7 cellular contexts compared by ENCODE assay signal in the genomic region with DNA sequence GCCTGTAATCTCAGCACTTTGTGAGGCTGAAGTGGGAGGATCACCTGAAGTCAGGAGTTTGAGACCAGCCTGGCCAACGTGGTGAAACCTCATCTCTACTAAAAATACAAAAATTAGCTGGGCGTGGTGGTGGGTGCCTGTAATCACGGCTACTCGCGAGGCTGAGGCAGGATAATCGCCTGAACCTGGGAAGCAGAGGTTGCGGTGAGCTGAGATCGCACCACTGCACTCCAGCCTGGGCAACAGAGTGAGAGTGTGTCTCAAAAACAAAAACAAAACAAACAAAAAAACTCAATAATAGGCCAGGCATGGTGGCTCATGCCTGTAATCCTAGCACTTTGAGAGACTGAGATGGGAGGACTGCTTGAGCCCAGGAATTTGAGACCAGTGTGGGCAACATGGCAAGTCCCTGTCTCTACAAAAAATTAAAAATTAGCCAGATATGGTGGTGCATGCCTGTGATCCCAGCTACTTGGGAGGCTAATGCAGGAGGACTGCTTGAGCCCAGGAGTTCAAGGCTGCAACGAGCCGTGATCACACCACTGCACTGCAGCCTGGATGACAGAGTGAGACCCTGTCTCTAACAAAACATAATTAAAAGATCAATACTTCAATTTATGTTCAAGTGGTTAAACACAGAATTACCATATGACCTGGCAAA. TPM values are rescaled to one million over a fixed set of nuclear protein-coding genes. Genes with fewer than 3 reads are reported as not detected.
DNase-seq lines count a peak whose midpoint lies in the region; ATAC-seq, FAIRE-seq and TF ChIP-seq lines count a peak whose summit lies in the region.
"Not testable (repeated sequence)": the region's sequence is repeated elsewhere in the genome, so short reads cannot be mapped to it uniquely, and the experiment has no call there.

No MANE protein-coding gene starts in this region.

- 63% methylated on average over 10 of the region's 10 CpGs for WGBS in K562 (ENCODE audit: insufficient coverage, low coverage, missing lambda C conversion rate)
- 88% methylated on average over 10 of the region's 10 CpGs for WGBS in right cardiac atrium
- WGBS in neuronal stem cell (ENCODE audit: extremely low coverage in 2 of 2, insufficient read length in 2 of 2, insufficient replicate concordance in 1 of 2), 2 donors, result no CpG with 5 or more reads among the region's 10 CpGs

- not testable (repeated sequence) for H2BK5ac ChIP-seq in neuronal stem cell (ENCODE audit: low read length)

- H3K27me3 ChIP-seq in CD8-positive, alpha-beta memory T cell (ENCODE audit: insufficient read depth, low read length, poor library complexity, severe bottlenecking); K562 (ENCODE audit: control insufficient read depth in 2 of 2, insufficient read depth in 2 of 2, low read length in 2 of 2); right cardiac atrium (ENCODE audit: control insufficient read depth, insufficient read depth); naive thymus-derived CD4-positive, alpha-beta T cell (ENCODE audit: control insufficient read depth in 2 of 2, insufficient read depth in 2 of 2, low read length in 2 of 2); neuronal stem cell (ENCODE audit: control insufficient read depth in 3 of 3, insufficient read depth in 3 of 3, low read depth in 1 of 3, low read length in 3 of 3): not testable (repeated sequence)

- H3K27ac ChIP-seq in CD8-positive, alpha-beta memory T cell (ENCODE audit: low read depth, low read length); K562 (ENCODE audit: extremely low read depth, low read depth, low read length); naive thymus-derived CD4-positive, alpha-beta T cell (ENCODE audit: low read depth, low read length); neuronal stem cell (replicated peaks; ENCODE audit: low read length): not testable (repeated sequence)
- H3K27ac ChIP-seq in right cardiac atrium (ENCODE audit: low read length), result peak overlapping the region; percentile 2

- ATAC-seq in T-helper 17 cell; K562; right cardiac atrium; naive thymus-derived CD4-positive, alpha-beta T cell; stimulated activated effector memory CD8-positive, alpha-beta T cell treated with anti-CD3 and anti-CD28 coated beads, Interleukin-12 subunit alpha, Interleukin-12 subunit beta, amount 100 ng/mL, for 72 hours: not testable (repeated sequence)

- not testable (repeated sequence) for TF ChIP-seq CTCF in K562 (IDR thresholded peaks at IDR 0.05 in 2 of 3, conservative IDR thresholded peaks at IDR 0.05 in 1 of 3; ENCODE audit: insufficient read depth in 2 of 3, low read depth in 1 of 3, low read length in 3 of 3)

- H4K8ac ChIP-seq in neuronal stem cell (ENCODE audit: low read depth, low read length), result not testable (repeated sequence)

- not testable (repeated sequence) for H3K9me3 ChIP-seq in CD8-positive, alpha-beta memory T cell (ENCODE audit: low read length); T-helper 17 cell (ENCODE audit: control insufficient read depth, low read length, poor library complexity, severe bottlenecking); K562 (replicated peaks; ENCODE audit: control insufficient read depth, insufficient read depth, low read depth, low read length); right cardiac atrium (ENCODE audit: control insufficient read depth, low read length); naive thymus-derived CD4-positive, alpha-beta T cell (ENCODE audit: control insufficient read depth in 2 of 3, low read length in 3 of 3); neuronal stem cell (replicated peaks in 1 of 2; ENCODE audit: control insufficient read depth in 2 of 2, insufficient read depth in 1 of 2, low read depth in 1 of 2, low read length in 2 of 2)

- peaks cover 0 to 20% (median 1%) of the 10 kb centered on the region in 3 donors for H3K36me3 Mint-ChIP-seq in CD8-positive, alpha-beta memory T cell
- H3K36me3 Mint-ChIP-seq in T-helper 17 cell (ENCODE audit: low read depth); naive thymus-derived CD4-positive, alpha-beta T cell; stimulated activated effector memory CD8-positive, alpha-beta T cell treated with anti-CD3 and anti-CD28 coated beads, Interleukin-12 subunit alpha, Interleukin-12 subunit beta, amount 100 ng/mL, for 72 hours: not testable (repeated sequence)

- TF ChIP-seq RAD21 in K562 (CRISPR knock-in tag; conservative IDR thresholded peaks at IDR 0.05 in 1 of 2, IDR thresholded peaks at IDR 0.05 in 1 of 2), result not testable (repeated sequence)

- not testable (repeated sequence) for H3K4ac ChIP-seq in neuronal stem cell (ENCODE audit: low read length)

- in situ Hi-C loops in K562 (cut with MboI), result not testable (repeated sequence)

- H4K20me1 ChIP-seq in K562 (replicated peaks; ENCODE audit: control insufficient read depth, insufficient read depth, low read length), result peaks cover 73% of the 10 kb centered on the region

- H2AFZ ChIP-seq in K562 (ENCODE audit: low read depth, low read length); neuronal stem cell (ENCODE audit: low read length): not testable (repeated sequence)

- not testable (repeated sequence) for H2BK120ac ChIP-seq in neuronal stem cell (ENCODE audit: low read depth, low read length)

- H4K91ac ChIP-seq in neuronal stem cell (ENCODE audit: low read depth, low read length, poor library complexity), result not testable (repeated sequence)

- not testable (repeated sequence) for H3K9me3 Mint-ChIP-seq in CD8-positive, alpha-beta memory T cell; naive thymus-derived CD4-positive, alpha-beta T cell; stimulated activated effector memory CD8-positive, alpha-beta T cell treated with anti-CD3 and anti-CD28 coated beads, Interleukin-12 subunit alpha, Interleukin-12 subunit beta, amount 100 ng/mL, for 72 hours

- not testable (repeated sequence) for H3K4me3 ChIP-seq in CD8-positive, alpha-beta memory T cell (ENCODE audit: low read length); K562; right cardiac atrium (ENCODE audit: low read length); naive thymus-derived CD4-positive, alpha-beta T cell (ENCODE audit: low read length); neuronal stem cell (ENCODE audit: low read length in 2 of 2)

- intact Hi-C loops in K562 (cut with micrococcal nuclease); right cardiac atrium (cut with DNase I); naive thymus-derived CD4-positive, alpha-beta T cell (cut with micrococcal nuclease): not testable (repeated sequence)

- H2BK12ac ChIP-seq in neuronal stem cell (ENCODE audit: low read length), result not testable (repeated sequence)

- not testable (repeated sequence) for H3K36me3 ChIP-seq in CD8-positive, alpha-beta memory T cell (ENCODE audit: insufficient read depth, low read length); naive thymus-derived CD4-positive, alpha-beta T cell (ENCODE audit: control insufficient read depth in 2 of 3, insufficient read depth in 3 of 3, low read length in 3 of 3)
- H3K36me3 ChIP-seq in K562 (ENCODE audit: control insufficient read depth, insufficient read depth, low read length), result peaks cover 20% of the 10 kb centered on the region; the same call in 2 of the 3 replicates
- H3K36me3 ChIP-seq in neuronal stem cell (replicated peaks in 1 of 2; ENCODE audit: control insufficient read depth in 2 of 2, insufficient read depth in 2 of 2, low read length in 2 of 2), result peaks cover 0 to 23% of the 10 kb centered on the region in 2 donors

- H3K14ac ChIP-seq in neuronal stem cell (ENCODE audit: low read length), result not testable (repeated sequence)

- peaks cover 94% of the 10 kb centered on the region for H3K79me2 ChIP-seq in K562 (ENCODE audit: control insufficient read depth, insufficient read depth, low read length)

- peaks cover 60 to 80% (median 78%) of the 10 kb centered on the region in 3 donors for H3K4me1 Mint-ChIP-seq in CD8-positive, alpha-beta memory T cell
- H3K4me1 Mint-ChIP-seq in T-helper 17 cell, result peaks cover 38% of the 10 kb centered on the region
- peaks cover 19 to 78% (median 64%) of the 10 kb centered on the region in 7 donors for H3K4me1 Mint-ChIP-seq in naive thymus-derived CD4-positive, alpha-beta T cell
- peaks cover 57% of the 10 kb centered on the region for H3K4me1 Mint-ChIP-seq in stimulated activated effector memory CD8-positive, alpha-beta T cell treated with anti-CD3 and anti-CD28 coated beads, Interleukin-12 subunit alpha, Interleukin-12 subunit beta, amount 100 ng/mL, for 72 hours

- not testable (repeated sequence) for DNase-seq in CD8-positive, alpha-beta memory T cell; T-helper 17 cell; K562 (ENCODE audit: extremely low read depth in 1 of 4, low spot score in 3 of 4); right cardiac atrium; naive thymus-derived CD4-positive, alpha-beta T cell; neuronal stem cell (ENCODE audit: low spot score); stimulated activated effector memory CD8-positive, alpha-beta T cell treated with anti-CD3 and anti-CD28 coated beads, Interleukin-12 subunit alpha, Interleukin-12 subunit beta, amount 100 ng/mL, for 72 hours (ENCODE audit: low spot score in 2 of 2)

- not testable (repeated sequence) for H3K18ac ChIP-seq in neuronal stem cell (ENCODE audit: low read length)

- H3K27ac Mint-ChIP-seq in CD8-positive, alpha-beta memory T cell, result peak overlapping the region; percentile 15 to 77 (median 60)
- peak overlapping the region; percentile 79 for H3K27ac Mint-ChIP-seq in T-helper 17 cell
- H3K27ac Mint-ChIP-seq in naive thymus-derived CD4-positive, alpha-beta T cell, result peak overlapping the region in 5 of 9 donors; percentile 25 to 83 (median 36)
- H3K27ac Mint-ChIP-seq in stimulated activated effector memory CD8-positive, alpha-beta T cell treated with anti-CD3 and anti-CD28 coated beads, Interleukin-12 subunit alpha, Interleukin-12 subunit beta, amount 100 ng/mL, for 72 hours, result peak overlapping the region; percentile 23

- peak overlapping the region in 2 of 7 donors; percentile 15 to 25 for H3K4me3 Mint-ChIP-seq in CD8-positive, alpha-beta memory T cell
- not testable (repeated sequence) for H3K4me3 Mint-ChIP-seq in T-helper 17 cell; naive thymus-derived CD4-positive, alpha-beta T cell; stimulated activated effector memory CD8-positive, alpha-beta T cell treated with anti-CD3 and anti-CD28 coated beads, Interleukin-12 subunit alpha, Interleukin-12 subunit beta, amount 100 ng/mL, for 72 hours

- CTCF ChIA-PET in CD8-positive, alpha-beta memory T cell (lab: Charles Lee); K562 (lab: Yijun Ruan, JAX; ENCODE audit: low intra/inter-chr PET ratio): not testable (repeated sequence)
- CTCF ChIA-PET in naive thymus-derived CD4-positive, alpha-beta T cell (lab: Charles Lee), result interaction anchor here (0.7 kb wide), 1 partner anchor 15 kb away, joined by 3 read pairs; no protein-coding TSS in a partner anchor

- not testable (repeated sequence) for H3K9me1 ChIP-seq in K562 (ENCODE audit: control insufficient read depth, insufficient read depth, low read length)

- not testable (repeated sequence) for H3K79me1 ChIP-seq in neuronal stem cell (ENCODE audit: low read depth, low read length)

- H3K9ac ChIP-seq in K562 (ENCODE audit: insufficient read depth in 1 of 2, low read depth in 2 of 2, low read length in 2 of 2); neuronal stem cell (ENCODE audit: low read depth, low read length, poor library complexity): not testable (repeated sequence)

- TF ChIP-seq EP300 in K562 (IDR thresholded peaks at IDR 0.05; ENCODE audit: low read length), result not testable (repeated sequence)

- not testable (repeated sequence) for H2AK5ac ChIP-seq in neuronal stem cell (ENCODE audit: low read depth, low read length)

- TF ChIP-seq POLR2A in K562 (conservative IDR thresholded peaks at IDR 0.05), result not testable (repeated sequence)

- not testable (repeated sequence) for FAIRE-seq in K562 (lab: Jason Lieb, UNC)

- not testable (repeated sequence) for BruUV-seq in K562 (replicated peaks; lab: Mats Ljungman, UMichigan)

- not testable (repeated sequence) for H3K27me3 Mint-ChIP-seq in CD8-positive, alpha-beta memory T cell; T-helper 17 cell; naive thymus-derived CD4-positive, alpha-beta T cell

- POLR2A ChIA-PET in CD8-positive, alpha-beta memory T cell (lab: Charles Lee), result not testable (repeated sequence)
- POLR2A ChIA-PET in K562 (lab: Yijun Ruan, JAX), result interaction anchor here (0.5 to 45.6 kb wide), 11 partner anchors 10 to 385 kb away, joined by 3 to 1351 read pairs (median 5); partner anchors contain the start of gene MAPK1
- POLR2A ChIA-PET in naive thymus-derived CD4-positive, alpha-beta T cell (lab: Charles Lee), result interaction anchor here (0.9 kb wide), 1 partner anchor 11 kb away, joined by 3 read pairs; no protein-coding TSS in a partner anchor

- H3K4me2 ChIP-seq in K562 (ENCODE audit: insufficient read depth, low read length); neuronal stem cell (ENCODE audit: insufficient read depth, low read length, poor library complexity, severe bottlenecking): not testable (repeated sequence)

- H3K23ac ChIP-seq in neuronal stem cell (ENCODE audit: low read depth, low read length, poor library complexity), result peak overlapping the region; percentile 26

- peaks cover 32% of the 10 kb centered on the region for H3K4me1 ChIP-seq in CD8-positive, alpha-beta memory T cell (ENCODE audit: insufficient read depth, low read length)
- H3K4me1 ChIP-seq in K562 (replicated peaks in 1 of 2; ENCODE audit: control insufficient read depth in 2 of 2, insufficient read depth in 2 of 2, low read length in 2 of 2) (peaks cover 15 to 16% of the 10 kb centered on the region in 2 experiments), right cardiac atrium (ENCODE audit: control insufficient read depth, insufficient read depth, low read length) (peaks cover 15% of the 10 kb centered on the region), neuronal stem cell (ENCODE audit: control insufficient read depth in 2 of 2, insufficient read depth in 1 of 2, low read depth in 1 of 2, low read length in 2 of 2) (peaks cover 9 to 14% of the 10 kb centered on the region in 2 donors)
- H3K4me1 ChIP-seq in naive thymus-derived CD4-positive, alpha-beta T cell (ENCODE audit: control insufficient read depth in 2 of 2, insufficient read depth in 2 of 2, low read length in 2 of 2), result peaks cover 8 to 12% of the 10 kb centered on the region in 2 donors

- H2BK15ac ChIP-seq in neuronal stem cell (ENCODE audit: low read length), result not testable (repeated sequence)

RNA-seq across cellular contexts. Expression of gene MAPK1, which starts 28.2 kb away (rescaled TPM):
- 100 to 1,000 TPM; 132 to 134 TPM for total RNA-seq in CD8-positive, alpha-beta memory T cell
- polyA plus RNA-seq in CD8-positive, alpha-beta memory T cell, result 103 TPM
- 10 to 100 TPM; 74.2 to 84.6 TPM for total RNA-seq in T-helper 17 cell
- 220 and 305 TPM in 2 replicates for total RNA-seq in K562 (2011; cell fraction: chromatin; rRNA removed; ENCODE audit: low replicate concordance)
- total RNA-seq in K562 (2011; cell fraction: nucleolus; rRNA removed), result 68.7 and 81.2 TPM in 2 replicates
- 142 and 210 TPM in 2 replicates for total RNA-seq in K562 (2011; cell fraction: nucleoplasm; rRNA removed)
- 183 and 249 TPM in 2 replicates for total RNA-seq in K562 (2014; rRNA removed)
- total RNA-seq in K562 (2014; rRNA removed; fragmentation: Illumina TruSeq; extraction: Trizol), result 319 and 370 TPM in 2 replicates
- total RNA-seq in K562 (2015; rRNA removed; fragmentation: Illumina TruSeq; extraction: Trizol), result 283 and 289 TPM in 2 replicates
- 464 and 475 TPM in 2 replicates for total RNA-seq in K562 (2021)
- 381 and 575 TPM in 2 replicates for polyA plus RNA-seq in K562 (2011; rRNA removed)
- polyA plus RNA-seq in K562 (2011; cell fraction: cytosol; rRNA removed), result 168 and 240 TPM in 2 replicates
- polyA plus RNA-seq in K562 (2011; cell fraction: nucleus; rRNA removed), result 236 and 309 TPM in 2 replicates
- polyA plus RNA-seq in K562 (2012), result 233 and 368 TPM in 2 replicates
- polyA plus RNA-seq in K562 (2014; fragmentation: Illumina TruSeq; extraction: Trizol), result 260 and 350 TPM in 2 replicates
- 10 to 100 TPM; 46.3 to 51.4 TPM for polyA plus RNA-seq in K562 (2014; fragmentation: Nextera tagmentation; extraction: Ambion mirVana)
- polyA plus RNA-seq in K562 (2014; rRNA removed), result 146 and 212 TPM in 2 replicates
- 295 and 429 TPM in 2 replicates for polyA minus RNA-seq in K562 (2011; rRNA and poly(A)+ RNA removed)
- 100 and 114 TPM in 2 replicates for polyA minus RNA-seq in K562 (2011; cell fraction: cytosol; rRNA and poly(A)+ RNA removed)
- 36.5 and 66.6 TPM in 2 replicates for polyA minus RNA-seq in K562 (2011; cell fraction: nucleus; rRNA and poly(A)+ RNA removed)
- total RNA-seq in right cardiac atrium, result 100 to 1,000 TPM; 116 to 126 (median 123) TPM
- polyA plus RNA-seq in right cardiac atrium, result 14.8 TPM
- 100 to 1,000 TPM in 3 of 5 experiments, 10 to 100 TPM in 2; 68.9 to 120 (median 105) TPM for total RNA-seq in naive thymus-derived CD4-positive, alpha-beta T cell
- polyA plus RNA-seq in naive thymus-derived CD4-positive, alpha-beta T cell, result 10 to 100 TPM; 58.3 to 59.4 TPM
- 51.0 TPM for polyA plus RNA-seq in neuronal stem cell (2013, experiment 1 of 2)
- polyA plus RNA-seq in neuronal stem cell (2013, experiment 2 of 2), result 50.9 TPM

Comparison
In these comparisons a context has a peak if more than half of its experiments do, and no peak if none do; other contexts are left out.
1. H3K27ac Mint-ChIP-seq: peak in every context shown above with its lines; median percentile 79 in T-helper 17 cell; 60 in CD8-positive, alpha-beta memory T cell; 36 in naive thymus-derived CD4-positive, alpha-beta T cell; 23 in stimulated activated effector memory CD8-positive, alpha-beta T cell treated with anti-CD3 and anti-CD28 coated beads, Interleukin-12 subunit alpha, Interleukin-12 subunit beta, amount 100 ng/mL, for 72 hours.